Comparison of ENCODE assay signal across 8 cellular contexts in genomic region chr22:42070517-42071422, GRCh38. TPM values are rescaled to one million over a fixed set of nuclear protein-coding genes. Genes with fewer than 3 reads are reported as not detected.
DNase-seq lines count a peak whose midpoint lies in the region; ATAC-seq and TF ChIP-seq lines count a peak whose summit lies in the region.

Gene NAGA, minus strand, starts transcription at chr22:42070812. Its CDS starts 515 bp downstream, at chr22:42070297.

- peak within 1 kb of the TSS; percentile 87 to 91 for H3K4me3 Mint-ChIP-seq in CD14-positive monocyte
- peak within 1 kb of the TSS; percentile 82 for H3K4me3 Mint-ChIP-seq in dendritic cell treated with granulocyte-macrophage colony-stimulating factor and Interleukin-4, amounts not matched to agents 40 ng/mL and 50 ng/mL, for 4 days

- DNase-seq in CD14-positive monocyte (ENCODE audit: low spot score) (peak; percentile 91), NCI-H774 (lab: John Stamatoyannopoulos, UW) (peak; percentile 81), left lobe of liver (ENCODE audit: low spot score) (peak; percentile 98)
- DNase-seq in activated CD4-positive, alpha-beta T cell treated with anti-CD3 and anti-CD28 coated beads, Interleukin-2, amount 50 U/mL, for 24 hours (ENCODE audit: low read depth in 1 of 2, low spot score in 1 of 2): peak; percentile 80 to 90
- DNase-seq in stimulated activated CD4-positive, alpha-beta T cell treated with anti-CD3 and anti-CD28 coated beads, Interleukin-2, amount 100 ng/mL, for 24 hours: peak; percentile 93 to 94

- TF ChIP-seq CTCF in CD14-positive monocyte (IDR thresholded peaks at IDR 0.05): no peak

- intact Hi-C loops in CD14-positive monocyte (cut with micrococcal nuclease): loop anchor here (5.0 kb wide), 1 partner anchor 73 kb away; the partner anchor contains the start of gene WBP2NL (in 2 of the 2)
- intact Hi-C loops in dendritic cell treated with granulocyte-macrophage colony-stimulating factor and Interleukin-4, amounts not matched to agents 40 ng/mL and 50 ng/mL, for 4 days (cut with micrococcal nuclease): loop anchor here (1.0 to 2.0 kb wide), 4 partner anchors 9 to 104 kb away; partner anchors contain the start of genes NDUFA6, SMDT1 and WBP2NL

- peak within 1 kb of the TSS; percentile 91 to 98 (median 96) for H3K27ac Mint-ChIP-seq in CD14-positive monocyte
- peak within 1 kb of the TSS; percentile 96 for H3K27ac Mint-ChIP-seq in dendritic cell treated with granulocyte-macrophage colony-stimulating factor and Interleukin-4, amounts not matched to agents 40 ng/mL and 50 ng/mL, for 4 days

- H3K27me3 Mint-ChIP-seq in CD14-positive monocyte (ENCODE audit: low read depth in 3 of 3): peaks cover 0 to 2% (median 2%) of the 10 kb centered on the region in 3 donors
- H3K27me3 Mint-ChIP-seq in dendritic cell treated with granulocyte-macrophage colony-stimulating factor and Interleukin-4, amounts not matched to agents 40 ng/mL and 50 ng/mL, for 4 days: no peaks in the 10 kb centered on the region

- peaks cover 65% of the 10 kb centered on the region for H3K4me1 Mint-ChIP-seq in CD14-positive monocyte
- peaks cover 76% of the 10 kb centered on the region for H3K4me1 Mint-ChIP-seq in dendritic cell treated with granulocyte-macrophage colony-stimulating factor and Interleukin-4, amounts not matched to agents 40 ng/mL and 50 ng/mL, for 4 days (ENCODE audit: low read depth)

- peak; percentile 87 for ATAC-seq in GM19397 (IDR thresholded peaks at IDR 0.05; ENCODE audit: unreplicated experiment)
- peak; percentile 82 for ATAC-seq in HG03565 (IDR thresholded peaks at IDR 0.05; ENCODE audit: unreplicated experiment)
- peak; percentile 94 for ATAC-seq in left lobe of liver

- H3K36me3 Mint-ChIP-seq in CD14-positive monocyte: peaks cover 27 to 32% of the 10 kb centered on the region in 2 donors
- H3K36me3 Mint-ChIP-seq in dendritic cell treated with granulocyte-macrophage colony-stimulating factor and Interleukin-4, amounts not matched to agents 40 ng/mL and 50 ng/mL, for 4 days (ENCODE audit: low read depth): peaks cover 58% of the 10 kb centered on the region

- H3K9me3 Mint-ChIP-seq in CD14-positive monocyte: peaks cover 0 to 2% (median 0%) of the 10 kb centered on the region in 7 donors
- H3K9me3 Mint-ChIP-seq in dendritic cell treated with granulocyte-macrophage colony-stimulating factor and Interleukin-4, amounts not matched to agents 40 ng/mL and 50 ng/mL, for 4 days: no peaks in the 10 kb centered on the region

RNA-seq across cellular contexts. Expression of gene NAGA, which starts in this region (rescaled TPM):
- 100 to 1,000 TPM; 200 to 218 TPM for polyA plus RNA-seq in CD14-positive monocyte
- 19.7 TPM for total RNA-seq in left lobe of liver

Comparison
In these comparisons a context has a peak if more than half of its experiments do, and no peak if none do; other contexts are left out.
1. Peak in every context shown above with its lines: DNase-seq and ATAC-seq.